In the genomic region with DNA sequence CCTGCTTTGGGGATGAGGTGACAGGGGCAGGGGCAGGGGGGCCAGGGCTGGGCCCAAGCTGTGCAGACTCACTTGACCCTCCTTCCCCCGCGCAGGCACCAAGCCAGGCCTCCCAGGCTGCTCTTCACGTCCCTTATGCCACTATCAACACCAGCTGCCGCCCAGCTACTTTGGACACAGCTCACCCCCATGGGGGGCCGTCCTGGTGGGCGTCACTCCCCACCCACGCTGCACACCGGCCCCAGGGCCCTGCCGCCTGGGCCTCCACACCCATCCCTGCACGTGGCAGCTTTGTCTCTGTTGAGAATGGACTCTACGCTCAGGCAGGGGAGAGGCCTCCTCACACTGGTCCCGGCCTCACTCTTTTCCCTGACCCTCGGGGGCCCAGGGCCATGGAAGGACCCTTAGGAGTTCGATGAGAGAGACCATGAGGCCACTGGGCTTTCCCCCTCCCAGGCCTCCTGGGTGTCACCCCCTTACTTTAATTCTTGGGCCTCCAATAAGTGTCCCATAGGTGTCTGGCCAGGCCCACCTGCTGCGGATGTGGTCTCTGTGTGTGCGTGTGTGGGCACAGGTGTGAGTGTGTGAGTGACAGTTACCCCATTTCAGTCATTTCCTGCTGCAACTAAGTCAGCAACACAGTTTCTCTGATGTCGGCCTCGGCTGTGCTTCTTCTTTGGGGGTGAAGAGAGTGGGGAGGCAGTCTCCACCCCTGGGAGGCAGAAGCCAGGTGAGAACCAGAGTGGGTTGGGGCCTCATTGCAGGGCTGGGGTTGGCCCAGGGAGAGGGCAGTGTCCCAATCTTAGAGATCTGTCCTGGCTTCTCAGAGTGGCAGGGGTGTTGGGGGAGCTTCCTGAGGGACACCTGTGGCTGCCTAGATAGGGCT, we compare ENCODE assay signal across 1 cellular context.
TF ChIP-seq lines count a peak whose summit lies in the region.

No MANE protein-coding gene starts in this region.

TF ChIP-seq in HepG2, 621 proteins besides CTCF, POLR2A, EP300 and RAD21:
- TF ChIP-seq ZNF180 (CRISPR knock-in tag; IDR thresholded peaks at IDR 0.05; ENCODE audit: borderline replicate concordance, low read depth) (no peak), AGO2 (optimal IDR thresholded peaks at IDR 0.05; ENCODE audit: low read depth, low read length) (peak; percentile 18)
